In genomic region chr3:45330500-45331295, GRCh38 we compare ENCODE assay signal across 1 cellular context.
TF ChIP-seq lines count a peak whose summit lies in the region.

No MANE protein-coding gene starts in this region.

TF ChIP-seq in H1, 55 proteins besides CTCF, POLR2A, EP300 and RAD21:
- TF ChIP-seq ATF2 (IDR thresholded peaks at IDR 0.05; ENCODE audit: low read length) (no peak), SIX5 (IDR thresholded peaks at IDR 0.05; ENCODE audit: low read depth, low read length) (no peak), SP1 (IDR thresholded peaks at IDR 0.05; ENCODE audit: low read depth, low read length) (no peak), JUND (IDR thresholded peaks at IDR 0.05; ENCODE audit: low read length) (no peak), SRF (IDR thresholded peaks at IDR 0.05; ENCODE audit: low read depth, low read length) (no peak), YY1 (IDR thresholded peaks at IDR 0.05; ENCODE audit: low read depth, low read length) (no peak), CHD2 (IDR thresholded peaks at IDR 0.05; ENCODE audit: low read length) (no peak), EGR1 (IDR thresholded peaks at IDR 0.05; ENCODE audit: borderline replicate concordance, low read depth, low read length) (no peak), CREB1 (IDR thresholded peaks at IDR 0.05) (no peak), RFX5 (IDR thresholded peaks at IDR 0.05; ENCODE audit: borderline replicate concordance, low read depth, low read length) (no peak), SP4 (IDR thresholded peaks at IDR 0.05; ENCODE audit: low read length) (no peak), TAF1 (IDR thresholded peaks at IDR 0.05; ENCODE audit: low read depth, low read length) (no peak), BRCA1 (IDR thresholded peaks at IDR 0.05; ENCODE audit: low read depth, low read length) (no peak), RBBP5 (IDR thresholded peaks at IDR 0.05; ENCODE audit: borderline replicate concordance, low read depth, low read length) (no peak), POLR2AphosphoS5 (IDR thresholded peaks at IDR 0.05; ENCODE audit: low read depth, low read length) (no peak), BACH1 (IDR thresholded peaks at IDR 0.05; ENCODE audit: low read length) (no peak), E2F6 (IDR thresholded peaks at IDR 0.05) (no peak), GTF2F1 (IDR thresholded peaks at IDR 0.05; ENCODE audit: borderline replicate concordance, low read depth, low read length) (no peak), CHD7 (IDR thresholded peaks at IDR 0.05; ENCODE audit: insufficient replicate concordance, low read length) (no peak)
TF ChIP-seq in H1: peak in this region for 0.
